Comparison of ENCODE assay signal across 11 cellular contexts in genomic region chr1:183267646-183268431, GRCh38.
DNase-seq lines count a peak whose midpoint lies in the region; ATAC-seq and TF ChIP-seq lines count a peak whose summit lies in the region.
"Had no signal": no experiment of that assay in that cellular context is flagged by ENCODE, and none has a peak within 500 bp of the region (broad histone marks: within the 10 kb centered on the region; RNA-seq: fewer than 3 reads in every experiment).

No MANE protein-coding gene starts in this region.

- H3K9me3 ChIP-seq in lung (ENCODE audit: control insufficient read depth in 2 of 2, insufficient read depth in 1 of 2, low read length in 1 of 2), result no peaks in the 10 kb centered on the region
- H3K9me3 ChIP-seq: thoracic aorta had no signal

- ATAC-seq in Right ventricle myocardium superior (ENCODE audit: poor library complexity) (peak; percentile 48), lung (ENCODE audit: insufficient read depth, low FRiP score) (peak; percentile 49), GM21381 (IDR thresholded peaks at IDR 0.05; ENCODE audit: unreplicated experiment) (no peak)

- H3K4me1 ChIP-seq in lung (ENCODE audit: control insufficient read depth in 2 of 2, insufficient read depth in 2 of 2, low read length in 2 of 2), result no peaks in the 10 kb centered on the region

- intact Hi-C loops in Right ventricle myocardium superior (cut with DNase I) (no loop called here), cardiac septum (cut with DNase I) (no loop called here)

- H3K27me3 ChIP-seq in lung (ENCODE audit: control insufficient read depth, insufficient read depth), result no peaks in the 10 kb centered on the region

- H3K27ac ChIP-seq in lung (ENCODE audit: low read depth in 1 of 2, low read length in 1 of 2), result peak overlapping the region; percentile 6 to 26
- H3K27ac ChIP-seq: thoracic aorta had no signal

- TF ChIP-seq CTCF in choroid plexus epithelial cell (conservative IDR thresholded peaks at IDR 0.05; ENCODE audit: low read depth, low read length), result no peak
- no peak for TF ChIP-seq CTCF in lung (IDR thresholded peaks at IDR 0.05; ENCODE audit: control extremely low read depth, extremely low read depth)

- H3K36me3 ChIP-seq in lung (ENCODE audit: control insufficient read depth in 2 of 2, insufficient read depth in 2 of 2, low read length in 2 of 2), result no peaks in the 10 kb centered on the region
- H3K36me3 ChIP-seq: thoracic aorta had no signal

- 63 to 66% methylated on average over 7 of the region's 7 CpGs for WGBS in lung, 2 donors

- no peak for DNase-seq in Right ventricle myocardium superior
- no peak for DNase-seq in cardiac septum (ENCODE audit: low spot score)
- peak; percentile 86 for DNase-seq in choroid plexus epithelial cell (ENCODE audit: low read depth)
- DNase-seq in lung (ENCODE audit: low spot score), result no peak
- DNase-seq in ecto neural progenitor cell (ENCODE audit: low spot score), result no peak
- DNase-seq in NCI-H748 (lab: John Stamatoyannopoulos, UW; ENCODE audit: unreplicated experiment), result no peak
- DNase-seq in KG1 (lab: John Stamatoyannopoulos, UW), result no peak
- DNase-seq: amygdala, naive B cell had no signal

- no peak overlapping the region for H3K4me3 ChIP-seq in choroid plexus epithelial cell (ENCODE audit: low read depth, low read length)
- no peak overlapping the region for H3K4me3 ChIP-seq in lung
- H3K4me3 ChIP-seq: thoracic aorta had no signal
